8 cellular contexts compared by ENCODE assay signal in the genomic region with DNA sequence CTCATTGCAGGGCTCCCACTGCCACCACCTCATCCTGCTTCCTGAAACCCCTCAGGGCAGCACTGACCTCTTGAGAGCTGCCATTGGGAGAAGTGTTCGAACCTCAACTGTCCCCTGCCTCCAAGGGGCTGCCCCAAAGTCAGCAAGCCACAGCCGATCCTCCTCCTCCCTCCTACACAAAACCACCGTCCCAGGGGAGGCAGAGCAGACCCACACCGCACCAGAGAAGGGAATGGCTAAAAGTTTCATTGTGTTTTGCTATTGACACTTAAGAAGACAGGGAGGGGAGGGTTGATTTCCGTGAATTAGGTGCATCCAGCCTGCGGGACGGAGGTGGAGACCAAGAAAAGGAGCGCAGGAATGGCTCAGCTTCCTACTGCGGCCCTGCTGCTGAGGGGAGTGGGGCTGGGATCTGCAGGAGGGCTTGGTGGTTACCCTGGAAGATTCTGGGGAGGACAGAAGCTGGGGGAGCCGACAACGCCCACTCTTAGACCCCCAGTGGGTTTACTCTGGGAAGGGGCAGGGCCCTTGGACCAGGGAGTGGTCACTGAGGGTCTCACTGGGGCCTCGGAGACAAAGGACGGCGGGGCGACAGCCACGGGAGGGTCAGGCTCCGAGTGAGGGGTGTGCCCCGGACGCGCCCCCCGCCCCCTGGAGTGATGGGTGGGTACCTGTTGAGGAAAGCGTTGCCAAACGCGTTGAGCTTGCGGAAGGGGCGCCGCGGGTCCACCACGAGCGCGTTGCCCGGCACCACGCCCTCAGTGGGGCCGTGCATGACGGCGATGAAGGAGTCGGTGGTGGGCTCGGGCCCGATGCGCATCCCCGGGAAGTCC. TPM values are rescaled to one million over a fixed set of nuclear protein-coding genes. Genes with fewer than 3 reads are reported as not detected.
DNase-seq lines count a peak whose midpoint lies in the region; ATAC-seq and TF ChIP-seq lines count a peak whose summit lies in the region.

No MANE protein-coding gene starts in this region.

- peak overlapping the region; percentile 81 to 97 (median 86) for H3K27ac Mint-ChIP-seq in brain

- in situ Hi-C loops in transverse colon (cut with MboI; ENCODE audit: low pct_ligation_motif_present in 1 of 4, low pct_unique_long_range_greater_than_20kb in 1 of 4, low sequenced_read_pairs in 3 of 4), result no loop called here

- peaks cover 25% of the 10 kb centered on the region for H3K36me3 Mint-ChIP-seq in brain

- no peaks in the 10 kb centered on the region for H3K9me3 ChIP-seq in lower lobe of right lung
- H3K9me3 ChIP-seq in transverse colon, result no peaks in the 10 kb centered on the region

- H3K27me3 Mint-ChIP-seq in brain, result peaks cover 15% of the 10 kb centered on the region

- WGBS in transverse colon (ENCODE audit: low coverage in 1 of 2), 2 donors, result 1% methylated on average over 30 of the region's 41 CpGs; no CpG with 5 or more reads in 1 of the 2 donors

- peak overlapping the region; percentile 96 to 99 (median 98) for H3K4me3 Mint-ChIP-seq in brain

- peak overlapping the region; percentile 91 for H3K27ac ChIP-seq in lower lobe of right lung
- peak overlapping the region; percentile 88 to 98 (median 92) for H3K27ac ChIP-seq in transverse colon

- H3K27me3 ChIP-seq in lower lobe of right lung (ENCODE audit: low read depth), result no peaks in the 10 kb centered on the region
- H3K27me3 ChIP-seq in transverse colon, result no peaks in the 10 kb centered on the region

- peak; percentile 1 to 11 for ATAC-seq in lower lobe of right lung

- H3K36me3 ChIP-seq in lower lobe of right lung (peaks cover 19% of the 10 kb centered on the region), transverse colon (peaks cover 0 to 5% (median 0%) of the 10 kb centered on the region in 4 donors)

- peak; percentile 61 for DNase-seq in NK-92 treated with Interleukin-12 subunit alpha and Interleukin-12 subunit beta, amount 100 ng/mL, for 24 hours (lab: John Stamatoyannopoulos, UW)
- no peak for DNase-seq in NK-92 (lab: John Stamatoyannopoulos, UW; ENCODE audit: unreplicated experiment)
- no peak for DNase-seq in Jurkat, Clone E6-1 (ENCODE audit: low read depth, low spot score)
- no peak for DNase-seq in lower lobe of right lung
- peak; percentile 40 for DNase-seq in transverse colon
- DNase-seq in NCI-H1436 treated with DMSO at 0.1 percent for 48 hours (lab: John Stamatoyannopoulos, UW), result no peak
- no peak for DNase-seq in hippocampal formation (lab: John Stamatoyannopoulos, UW)

- intact Hi-C loops in lower lobe of right lung (cut with DNase I), result no loop called here
- intact Hi-C loops in transverse colon (cut with DNase I; ENCODE audit: low total_unique reads), result no loop called here

- no peaks in the 10 kb centered on the region for H3K9me3 Mint-ChIP-seq in brain

- H3K4me1 Mint-ChIP-seq in brain, result peaks cover 71% of the 10 kb centered on the region

- peaks cover 77% of the 10 kb centered on the region for H3K4me1 ChIP-seq in lower lobe of right lung
- peaks cover 27 to 61% (median 48%) of the 10 kb centered on the region in 4 donors for H3K4me1 ChIP-seq in transverse colon

- TF ChIP-seq POLR2A in transverse colon (IDR thresholded peaks at IDR 0.05), result no peak

- peak overlapping the region; percentile 97 for H3K4me3 ChIP-seq in Jurkat, Clone E6-1 (ENCODE audit: low read length)
- H3K4me3 ChIP-seq in lower lobe of right lung (peak overlapping the region; percentile 97), transverse colon (peak overlapping the region; percentile 50 to 99 (median 69))

- no peak for TF ChIP-seq EP300 in transverse colon (IDR thresholded peaks at IDR 0.05; ENCODE audit: low read depth)

- TF ChIP-seq CTCF in brain (conservative IDR thresholded peaks at IDR 0.05) (no peak), lower lobe of right lung (IDR thresholded peaks at IDR 0.05) (no peak), transverse colon (IDR thresholded peaks at IDR 0.05) (no peak)

RNA-seq across cellular contexts. Expression of gene EHD1, which starts 0.8 kb away (rescaled TPM):
- polyA plus RNA-seq in Jurkat, Clone E6-1 (2012; ENCODE audit: insufficient read depth, insufficient read length), result 34.9 TPM
- 43.9 TPM for polyA plus RNA-seq in brain (ENCODE audit: insufficient read depth, low read depth, low replicate concordance)
- total RNA-seq in lower lobe of right lung, result 73.4 TPM
- total RNA-seq in transverse colon, result 100 to 1,000 TPM in 2 of 4 donors, 10 to 100 TPM in 2; 67.9 to 202 (median 116) TPM

RNA-seq across cellular contexts. Expression of gene CDC42BPG, which starts 33.2 kb away (rescaled TPM):
- 4.6 TPM for polyA plus RNA-seq in Jurkat, Clone E6-1 (2012; ENCODE audit: insufficient read depth, insufficient read length)
- 9.5 TPM for polyA plus RNA-seq in brain (ENCODE audit: insufficient read depth, low read depth, low replicate concordance)
- 16.3 TPM for total RNA-seq in lower lobe of right lung
- total RNA-seq in transverse colon, result 10 to 100 TPM; 32.6 to 82.3 (median 46.9) TPM

RNA-seq across cellular contexts. Expression of gene ATG2A, which starts 39.4 kb away (rescaled TPM):
- 11.6 TPM for polyA plus RNA-seq in Jurkat, Clone E6-1 (2012; ENCODE audit: insufficient read depth, insufficient read length)
- polyA plus RNA-seq in brain (ENCODE audit: insufficient read depth, low read depth, low replicate concordance), result 20.4 TPM
- 21.7 TPM for total RNA-seq in lower lobe of right lung
- 10 to 100 TPM; 30.1 to 82.3 (median 46.4) TPM for total RNA-seq in transverse colon

RNA-seq across cellular contexts. Expression of gene PPP2R5B, which starts 46.9 kb away (rescaled TPM):
- 12.8 TPM for polyA plus RNA-seq in Jurkat, Clone E6-1 (2012; ENCODE audit: insufficient read depth, insufficient read length)
- 58.2 TPM for polyA plus RNA-seq in brain (ENCODE audit: insufficient read depth, low read depth, low replicate concordance)
- total RNA-seq in lower lobe of right lung (23.9 TPM), transverse colon (10 to 100 TPM; 16.7 to 38.1 (median 26.8) TPM)

RNA-seq across cellular contexts. Expression of gene GPHA2, which starts 58.1 kb away (rescaled TPM):
- not detected for polyA plus RNA-seq in Jurkat, Clone E6-1 (2012; ENCODE audit: insufficient read depth, insufficient read length)
- not detected for polyA plus RNA-seq in brain (ENCODE audit: insufficient read depth, low read depth, low replicate concordance)
- total RNA-seq in lower lobe of right lung, result not detected
- 1 to 10 TPM in 1 of 4 donors, not detected in 3; 6.0 TPM for total RNA-seq in transverse colon

Comparison
In these comparisons a context has a peak if more than half of its experiments do, and no peak if none do; other contexts are left out.
1. DNase-seq: peak in NK-92 treated with Interleukin-12 subunit alpha and Interleukin-12 subunit beta, amount 100 ng/mL, for 24 hours (single experiment) and transverse colon (single experiment); none in NK-92 (single experiment), Jurkat, Clone E6-1 (single experiment), lower lobe of right lung (single experiment), NCI-H1436 treated with DMSO at 0.1 percent for 48 hours (single experiment) and hippocampal formation (0 of 2).
2. Peak in every context shown above with its lines, with median percentiles within 50 percentile points of each other: H3K4me3 ChIP-seq.